Comparison of ENCODE assay signal across 18 cellular contexts in genomic region chr19:29367701-29368306, GRCh38.
"Had no signal": no experiment of that assay in that cellular context is flagged by ENCODE, and none has a peak within 500 bp of the region (broad histone marks: within the 10 kb centered on the region; RNA-seq: fewer than 3 reads in every experiment).

No MANE protein-coding gene starts in this region.

- H3K27ac ChIP-seq: ascending aorta, dorsolateral prefrontal cortex, gastroesophageal sphincter, psoas muscle, suprapubic skin, upper lobe of left lung had no signal

- H3K36me3 ChIP-seq: ascending aorta, gastroesophageal sphincter, suprapubic skin, upper lobe of left lung had no signal

- H3K27me3 ChIP-seq: ascending aorta, dorsolateral prefrontal cortex, upper lobe of left lung had no signal

- ATAC-seq: activated naive CD8-positive, alpha-beta T cell treated with anti-CD3 and anti-CD28 coated beads, Interleukin-2, amount 50 U/mL, for 24 hours; gastroesophageal sphincter; left ventricle myocardium superior; naive thymus-derived CD8-positive, alpha-beta T cell; psoas muscle; sciatic nerve had no signal

- H3K4me1 ChIP-seq: ascending aorta, gastroesophageal sphincter, psoas muscle, suprapubic skin, upper lobe of left lung had no signal

- DNase-seq: activated CD4-positive, alpha-beta T cell treated with anti-CD3 and anti-CD28 coated beads, Interleukin-2, amount 50 U/mL, for 1 hour; activated naive CD4-positive, alpha-beta T cell treated with anti-CD3 and anti-CD28 coated beads for 36 hours; activated naive CD8-positive, alpha-beta T cell treated with anti-CD3 and anti-CD28 coated beads, Interleukin-2, amount 50 U/mL, for 24 hours; activated T-cell treated with anti-CD3 and anti-CD28 coated beads, Interleukin-2, amount 50 U/mL, for 1 hour; kidney; left ventricle myocardium superior; naive thymus-derived CD8-positive, alpha-beta T cell; psoas muscle; T-helper 2 cell; upper lobe of left lung had no signal

- H3K4me3 ChIP-seq: ascending aorta, dorsolateral prefrontal cortex, gastroesophageal sphincter, psoas muscle, suprapubic skin, upper lobe of left lung had no signal

- FAIRE-seq: bronchial epithelial cell, endometrium, kidney, TTC549 had no signal

- H3K9me3 ChIP-seq: ascending aorta, gastroesophageal sphincter, psoas muscle, suprapubic skin, upper lobe of left lung had no signal
